In the genomic region with DNA sequence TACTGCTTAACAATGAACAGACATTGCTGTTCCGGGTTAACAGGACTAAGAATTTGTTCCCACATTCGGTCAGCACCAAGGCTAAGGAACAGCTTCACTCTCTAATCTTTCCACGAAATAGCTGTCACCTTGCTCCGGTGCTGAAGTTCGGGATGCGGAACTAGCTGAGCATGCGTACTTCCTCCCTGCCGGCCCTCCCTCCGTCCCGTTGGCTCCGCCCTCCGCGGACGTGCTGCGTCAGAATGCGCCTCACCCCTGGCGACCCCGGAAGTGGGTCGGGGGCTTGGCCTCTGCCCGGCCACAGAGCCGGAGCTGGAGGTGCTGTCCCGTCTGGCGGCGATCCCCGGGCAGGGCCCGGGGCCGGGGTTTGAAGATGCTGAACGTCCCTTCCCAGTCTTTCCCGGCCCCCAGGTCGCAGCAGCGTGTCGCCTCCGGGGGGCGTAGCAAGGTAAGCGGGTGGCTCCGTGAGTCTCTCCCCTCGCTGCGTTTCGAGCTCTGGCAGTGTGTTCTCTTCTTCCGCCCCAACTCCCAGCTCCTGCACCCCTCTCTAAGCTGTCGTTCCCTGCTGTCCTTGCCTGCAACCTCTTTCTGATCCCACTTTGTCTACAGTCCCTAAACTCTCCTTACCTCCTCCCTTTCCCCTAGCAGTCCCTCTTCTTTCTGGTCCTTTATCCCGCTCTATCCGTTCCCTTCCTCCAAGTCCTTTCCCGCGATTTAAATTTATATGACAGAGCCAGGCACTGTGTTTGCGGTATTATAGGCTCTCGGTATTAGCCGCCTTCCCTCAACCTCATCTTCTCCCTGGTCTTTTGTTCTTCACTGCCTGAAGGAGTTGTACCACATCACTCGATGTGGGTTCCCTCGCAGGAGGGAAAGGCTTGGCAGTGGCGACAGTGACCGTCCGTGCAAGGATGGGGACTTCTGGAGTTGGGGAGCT, we compare ENCODE assay signal across 1 cellular context.
TF ChIP-seq lines count a peak whose summit lies in the region.

TSS of gene CYB5R4 (plus strand) at position 280 of the 937 bp plus-strand sequence. CDS start at position 374, 94 bp downstream.

TF ChIP-seq in HepG2, 621 proteins besides CTCF, POLR2A, EP300 and RAD21 (continued from another document and continues in another):
- TF ChIP-seq SP5 (CRISPR knock-in tag; IDR thresholded peaks at IDR 0.05; ENCODE audit: borderline replicate concordance, low read depth): peak; percentile 36; the same call in 1 of the 2 replicates
- TF ChIP-seq KAT7 (CRISPR knock-in tag; IDR thresholded peaks at IDR 0.05; ENCODE audit: borderline replicate concordance): peak; percentile 76; the same call in 1 of the 2 replicates
- TF ChIP-seq BHLHE40 (IDR thresholded peaks at IDR 0.05; ENCODE audit: low read length): no peak
- TF ChIP-seq FOXK1 (CRISPR knock-in tag; IDR thresholded peaks at IDR 0.05; ENCODE audit: borderline replicate concordance, low read depth): peak; percentile 95; the same call in 1 of the 2 replicates
- peak; percentile 34 for TF ChIP-seq YY1 (IDR thresholded peaks at IDR 0.05; ENCODE audit: insufficient read depth, insufficient replicate concordance, low read depth, low read length)
- peak; percentile 97 for TF ChIP-seq ZNF580 (CRISPR knock-in tag; IDR thresholded peaks at IDR 0.05; ENCODE audit: borderline replicate concordance, low read depth)
- TF ChIP-seq HBP1 (CRISPR knock-in tag; IDR thresholded peaks at IDR 0.05; ENCODE audit: low read depth): peak; percentile 99
- TF ChIP-seq, protein P1, sequence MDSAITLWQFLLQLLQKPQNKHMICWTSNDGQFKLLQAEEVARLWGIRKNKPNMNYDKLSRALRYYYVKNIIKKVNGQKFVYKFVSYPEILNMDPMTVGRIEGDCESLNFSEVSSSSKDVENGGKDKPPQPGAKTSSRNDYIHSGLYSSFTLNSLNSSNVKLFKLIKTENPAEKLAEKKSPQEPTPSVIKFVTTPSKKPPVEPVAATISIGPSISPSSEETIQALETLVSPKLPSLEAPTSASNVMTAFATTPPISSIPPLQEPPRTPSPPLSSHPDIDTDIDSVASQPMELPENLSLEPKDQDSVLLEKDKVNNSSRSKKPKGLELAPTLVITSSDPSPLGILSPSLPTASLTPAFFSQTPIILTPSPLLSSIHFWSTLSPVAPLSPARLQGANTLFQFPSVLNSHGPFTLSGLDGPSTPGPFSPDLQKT (CRISPR knock-in tag; IDR thresholded peaks at IDR 0.05; ENCODE audit: borderline replicate concordance): no peak; the same call in 1 of the 2 replicates
- no peak for TF ChIP-seq CBX1 (IDR thresholded peaks at IDR 0.05; ENCODE audit: low read depth)
- no peak for TF ChIP-seq HNF4G (IDR thresholded peaks at IDR 0.05; ENCODE audit: borderline replicate concordance, low read depth, low read length)
- no peak for TF ChIP-seq HNF4G (CRISPR knock-in tag; IDR thresholded peaks at IDR 0.05; ENCODE audit: borderline replicate concordance, low read depth)
- peak; percentile 70; the same call in 1 of the 2 replicates for TF ChIP-seq MTF2 (CRISPR knock-in tag; IDR thresholded peaks at IDR 0.05; ENCODE audit: borderline replicate concordance)
- peak; percentile 94; the same call in 1 of the 2 replicates for TF ChIP-seq ATF6 (CRISPR knock-in tag; conservative IDR thresholded peaks at IDR 0.05)
- peak; percentile 96 for TF ChIP-seq ZNF501 (CRISPR knock-in tag; IDR thresholded peaks at IDR 0.05)
- TF ChIP-seq ZUFSP (CRISPR knock-in tag; IDR thresholded peaks at IDR 0.05; ENCODE audit: borderline replicate concordance): no peak
- TF ChIP-seq ZNF430 (CRISPR knock-in tag; IDR thresholded peaks at IDR 0.05): peak; percentile 84
- peak; percentile 75; the same call in 1 of the 2 replicates for TF ChIP-seq SAFB2 (CRISPR knock-in tag; IDR thresholded peaks at IDR 0.05; ENCODE audit: borderline replicate concordance, low read depth)
- no peak for TF ChIP-seq SNAPC2 (CRISPR knock-in tag; IDR thresholded peaks at IDR 0.05)
- peak; percentile 58 for TF ChIP-seq CEBPG (CRISPR knock-in tag; IDR thresholded peaks at IDR 0.05)
- peak; percentile 49; the same call in 1 of the 2 replicates for TF ChIP-seq NFYC (CRISPR knock-in tag; IDR thresholded peaks at IDR 0.05)
- TF ChIP-seq PHF20 (CRISPR knock-in tag; IDR thresholded peaks at IDR 0.05): peak; percentile 93
- peak; percentile 84 for TF ChIP-seq HMG20A (CRISPR knock-in tag; IDR thresholded peaks at IDR 0.05; ENCODE audit: borderline replicate concordance)
- TF ChIP-seq IRF1 (CRISPR knock-in tag; IDR thresholded peaks at IDR 0.05; ENCODE audit: low read depth): no peak; the same call in 1 of the 2 replicates
- peak; percentile 87 for TF ChIP-seq ZNF329 (CRISPR knock-in tag; IDR thresholded peaks at IDR 0.05; ENCODE audit: low read depth)
- TF ChIP-seq, protein P2, sequence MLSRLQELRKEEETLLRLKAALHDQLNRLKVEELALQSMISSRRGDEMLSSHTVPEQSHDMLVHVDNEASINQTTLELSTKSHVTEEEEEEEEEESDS (CRISPR knock-in tag; IDR thresholded peaks at IDR 0.05; ENCODE audit: borderline replicate concordance): peak; percentile 88; the same call in 1 of the 2 replicates
- no peak for TF ChIP-seq U2AF1 (optimal IDR thresholded peaks at IDR 0.05; ENCODE audit: low read depth, low read length)
- TF ChIP-seq SPEN (CRISPR knock-in tag; IDR thresholded peaks at IDR 0.05; ENCODE audit: low read depth): peak; percentile 64
- TF ChIP-seq DNMT1 (CRISPR knock-in tag; IDR thresholded peaks at IDR 0.05): no peak
- TF ChIP-seq ZNF280D (CRISPR knock-in tag; IDR thresholded peaks at IDR 0.05): peak; percentile 54; the same call in 1 of the 2 replicates
- peak; percentile 99 for TF ChIP-seq ZBTB49 (CRISPR knock-in tag; IDR thresholded peaks at IDR 0.05; ENCODE audit: borderline replicate concordance)
- peak; percentile 81 for TF ChIP-seq FOXA3 (CRISPR knock-in tag; IDR thresholded peaks at IDR 0.05)
- no peak for TF ChIP-seq ZSCAN29 (CRISPR knock-in tag; conservative IDR thresholded peaks at IDR 0.05)
- no peak for TF ChIP-seq SIN3B (IDR thresholded peaks at IDR 0.05; ENCODE audit: low read length)
- TF ChIP-seq SMARCE1 (IDR thresholded peaks at IDR 0.05; ENCODE audit: borderline replicate concordance): no peak
- peak; percentile 39; the same call in 1 of the 2 replicates for TF ChIP-seq RFX5 (IDR thresholded peaks at IDR 0.05; ENCODE audit: low read depth, low read length)
- TF ChIP-seq ZNF264 (CRISPR knock-in tag; IDR thresholded peaks at IDR 0.05): peak; percentile 84
- peak; percentile 65; the same call in 1 of the 2 replicates for TF ChIP-seq ZNF556 (CRISPR knock-in tag; IDR thresholded peaks at IDR 0.05; ENCODE audit: borderline replicate concordance)
- TF ChIP-seq, protein P3, sequence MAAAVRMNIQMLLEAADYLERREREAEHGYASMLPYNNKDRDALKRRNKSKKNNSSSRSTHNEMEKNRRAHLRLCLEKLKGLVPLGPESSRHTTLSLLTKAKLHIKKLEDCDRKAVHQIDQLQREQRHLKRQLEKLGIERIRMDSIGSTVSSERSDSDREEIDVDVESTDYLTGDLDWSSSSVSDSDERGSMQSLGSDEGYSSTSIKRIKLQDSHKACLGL (CRISPR knock-in tag; IDR thresholded peaks at IDR 0.05): peak; percentile 85
- no peak for TF ChIP-seq PAWR (CRISPR knock-in tag; IDR thresholded peaks at IDR 0.05; ENCODE audit: borderline replicate concordance)
- peak; percentile 95 for TF ChIP-seq REPIN1 (CRISPR knock-in tag; IDR thresholded peaks at IDR 0.05; ENCODE audit: borderline replicate concordance, low read depth)
- TF ChIP-seq, protein P4, sequence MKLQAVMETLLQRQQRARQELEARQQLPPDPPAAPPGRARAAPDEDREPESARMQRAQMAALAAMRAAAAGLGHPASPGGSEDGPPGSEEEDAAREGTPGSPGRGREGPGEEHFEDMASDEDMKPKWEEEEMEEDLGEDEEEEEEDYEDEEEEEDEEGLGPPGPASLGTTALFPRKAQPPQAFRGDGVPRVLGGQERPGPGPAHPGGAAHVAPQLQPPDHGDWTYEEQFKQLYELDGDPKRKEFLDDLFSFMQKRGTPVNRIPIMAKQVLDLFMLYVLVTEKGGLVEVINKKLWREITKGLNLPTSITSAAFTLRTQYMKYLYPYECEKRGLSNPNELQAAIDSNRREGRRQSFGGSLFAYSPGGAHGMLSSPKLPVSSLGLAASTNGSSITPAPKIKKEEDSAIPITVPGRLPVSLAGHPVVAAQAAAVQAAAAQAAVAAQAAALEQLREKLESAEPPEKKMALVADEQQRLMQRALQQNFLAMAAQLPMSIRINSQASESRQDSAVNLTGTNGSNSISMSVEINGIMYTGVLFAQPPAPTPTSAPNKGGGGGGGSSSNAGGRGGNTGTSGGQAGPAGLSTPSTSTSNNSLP (IDR thresholded peaks at IDR 0.05; ENCODE audit: low read depth, low read length): no peak; the same call in 1 of the 2 replicates
- no peak for TF ChIP-seq NCOA5 (CRISPR knock-in tag; IDR thresholded peaks at IDR 0.05)
